In the genomic region with DNA sequence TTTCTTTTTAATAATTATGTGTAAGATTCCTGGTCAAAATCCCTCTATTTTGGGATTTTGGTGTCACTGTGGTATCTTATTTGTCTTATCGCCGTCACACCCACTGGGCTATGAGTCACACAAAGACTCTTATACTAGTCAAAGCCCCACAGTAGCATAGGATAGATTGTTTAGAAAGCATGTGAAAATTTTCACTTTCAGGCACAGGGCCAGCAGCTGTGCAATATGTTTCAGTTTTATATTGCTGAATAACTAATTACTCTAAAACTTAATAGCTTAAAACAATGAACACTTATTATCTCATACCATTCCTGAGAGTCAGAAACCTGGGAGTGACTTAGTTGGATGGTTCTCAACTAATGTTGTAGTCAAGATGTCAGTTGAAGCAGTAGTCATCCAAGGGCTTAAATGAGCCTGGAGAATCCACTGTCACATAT, we compare ENCODE assay signal across 18 cellular contexts.
DNase-seq lines count a peak whose midpoint lies in the region; ATAC-seq lines count a peak whose summit lies in the region.
"Had no signal": no experiment of that assay in that cellular context is flagged by ENCODE, and none has a peak within 500 bp of the region (broad histone marks: within the 10 kb centered on the region; RNA-seq: fewer than 3 reads in every experiment).

No MANE protein-coding gene starts in this region.

- DNase-seq in ELR (ENCODE audit: low read depth): peak; percentile 11
- DNase-seq in SW480 (ENCODE audit: low spot score): peak; percentile 11
- DNase-seq in foreskin melanocyte: peak; percentile 58
- DNase-seq in anterior cingulate cortex (lab: John Stamatoyannopoulos, UW): no peak
- no peak for DNase-seq in activated CD4-positive, alpha-beta T cell treated with anti-CD3 and anti-CD28 coated beads, Interleukin-2, amount 50 U/mL, for 4 hours
- no peak for DNase-seq in ACHN
- no peak for DNase-seq in activated effector memory CD4-positive, alpha-beta T cell treated with anti-CD3 and anti-CD28 coated beads, Interleukin-2, amount 50 U/mL, for 16 hours
- DNase-seq: activated T-cell treated with anti-CD3 and anti-CD28 coated beads, Interleukin-2, amount 50 U/mL, for 72 hours; adrenal gland; left colon; MV-4-11; NCI-H2107; NCI-H774; ovary; small intestine; stimulated activated naive CD8-positive, alpha-beta T cell treated with anti-CD3 and anti-CD28 coated beads, Interleukin-15, Interleukin-2, amounts not matched to agents 100 U/mL and 50 U/mL, for 24 hours; uterus had no signal

- peak; percentile 90 for ATAC-seq in HG02870 (IDR thresholded peaks at IDR 0.05; ENCODE audit: unreplicated experiment)
- ATAC-seq: left colon; stimulated activated naive CD8-positive, alpha-beta T cell treated with anti-CD3 and anti-CD28 coated beads, Interleukin-15, Interleukin-2, amounts not matched to agents 100 U/mL and 50 U/mL, for 24 hours had no signal

- in situ Hi-C loops in ACHN (cut with HindIII; ENCODE audit: low pct_ligation_motif_present, low pct_unique_long_range_greater_than_20kb, low sequenced_read_pairs): no loop called here

Comparison
In these comparisons a context has a peak if more than half of its experiments do, and no peak if none do; other contexts are left out.
1. DNase-seq: peak in ELR (single experiment), SW480 (single experiment) and foreskin melanocyte (single experiment); none in anterior cingulate cortex (0 of 58), activated CD4-positive, alpha-beta T cell treated with anti-CD3 and anti-CD28 coated beads, Interleukin-2, amount 50 U/mL, for 4 hours (0 of 2), ACHN (single experiment) and activated effector memory CD4-positive, alpha-beta T cell treated with anti-CD3 and anti-CD28 coated beads, Interleukin-2, amount 50 U/mL, for 16 hours (single experiment).